In genomic region chr4:2417196-2417764, GRCh38 we compare ENCODE assay signal across 9 cellular contexts. TPM values are rescaled to one million over a fixed set of nuclear protein-coding genes. Genes with fewer than 3 reads are reported as not detected.
DNase-seq lines count a peak whose midpoint lies in the region; ATAC-seq and TF ChIP-seq lines count a peak whose summit lies in the region.
"Had no signal": no experiment of that assay in that cellular context is flagged by ENCODE, and none has a peak within 500 bp of the region (broad histone marks: within the 10 kb centered on the region; RNA-seq: fewer than 3 reads in every experiment).

No MANE protein-coding gene starts in this region.

- H3K9me3 ChIP-seq in left ventricle myocardium inferior (replicated peaks) = no peaks in the 10 kb centered on the region

- H3K4me3 ChIP-seq in left ventricle myocardium inferior = peak overlapping the region; percentile 78
- H3K4me3 ChIP-seq in astrocyte of the cerebellum (ENCODE audit: low read depth, low read length) = peak overlapping the region; percentile 52
- H3K4me3 ChIP-seq in urinary bladder (ENCODE audit: low read depth, low read length) = peak overlapping the region; percentile 71

- WGBS in urinary bladder = 1% methylated on average over 63 of the region's 63 CpGs

- TF ChIP-seq POLR2A in GM18505 (IDR thresholded peaks at IDR 0.05; ENCODE audit: borderline replicate concordance, extremely low read depth, insufficient read depth, insufficient read length) = no peak

- peaks cover 58% of the 10 kb centered on the region for H3K4me1 ChIP-seq in left ventricle myocardium inferior
- no peaks in the 10 kb centered on the region for H3K4me1 ChIP-seq in urinary bladder (ENCODE audit: insufficient read depth)

- no peaks in the 10 kb centered on the region for H3K36me3 ChIP-seq in left ventricle myocardium inferior
- H3K36me3 ChIP-seq in urinary bladder (ENCODE audit: insufficient read depth) = no peaks in the 10 kb centered on the region

- ATAC-seq in Right ventricle myocardium superior (ENCODE audit: poor library complexity) = no peak
- no peak for ATAC-seq in GM18505 (IDR thresholded peaks at IDR 0.05; ENCODE audit: unreplicated experiment)
- no peak for ATAC-seq in HG03175 (IDR thresholded peaks at IDR 0.05; ENCODE audit: unreplicated experiment)

- TF ChIP-seq CTCF in left ventricle myocardium inferior (IDR thresholded peaks at IDR 0.05; ENCODE audit: borderline replicate concordance) (no peak), astrocyte of the cerebellum (IDR thresholded peaks at IDR 0.05; ENCODE audit: low read depth, low read length, missing control alignments) (no peak)

- no peak for DNase-seq in left ventricle myocardium inferior
- DNase-seq in Right ventricle myocardium superior = no peak
- no peak for DNase-seq in astrocyte of the cerebellum (ENCODE audit: low read depth)
- DNase-seq in lung microvascular endothelial cell (ENCODE audit: low read depth in 2 of 2) = peak; percentile 17 to 48
- DNase-seq in putamen (ENCODE audit: low spot score) = no peak

- H3K27ac ChIP-seq in left ventricle myocardium inferior (replicated peaks) (peak overlapping the region; percentile 78), urinary bladder (ENCODE audit: low read depth) (peak overlapping the region; percentile 16)

- in situ Hi-C loops in astrocyte of the cerebellum (cut with HindIII; ENCODE audit: low sequenced_read_pairs) = no loop called here

- intact Hi-C loops in left ventricle myocardium inferior (cut with micrococcal nuclease) (no loop called here), Right ventricle myocardium superior (cut with DNase I) (loop anchor here (10.0 kb wide), 1 partner anchor 152 kb away; the partner anchor contains the start of gene MXD4)

- peaks cover 32% of the 10 kb centered on the region for H3K27me3 ChIP-seq in left ventricle myocardium inferior (ENCODE audit: low read depth)

RNA-seq across cellular contexts. Expression of gene ZFYVE28, which starts 1.2 kb away (rescaled TPM):
- total RNA-seq in left ventricle myocardium inferior (5.6 TPM), Right ventricle myocardium superior (6.7 TPM), lung microvascular endothelial cell (1.8 and 2.6 TPM in 2 replicates), urinary bladder (6.3 TPM)
- 8.4 TPM for polyA plus RNA-seq in urinary bladder

RNA-seq across cellular contexts. Expression of gene CFAP99, which starts 1.5 kb away (rescaled TPM):
- total RNA-seq in left ventricle myocardium inferior (not detected), Right ventricle myocardium superior (not detected), lung microvascular endothelial cell (not detected in 2 replicates), urinary bladder (not detected)
- 0.06 TPM for polyA plus RNA-seq in urinary bladder
- total RNA-seq: temporal lobe had no signal

RNA-seq across cellular contexts. Expression of gene RNF4, which starts 51.6 kb away (rescaled TPM):
- total RNA-seq in left ventricle myocardium inferior (26.0 TPM), Right ventricle myocardium superior (22.3 TPM), lung microvascular endothelial cell (30.0 and 30.5 TPM in 2 replicates), urinary bladder (38.4 TPM)
- polyA plus RNA-seq in urinary bladder = 35.7 TPM

Comparison
In these comparisons a context has a peak if more than half of its experiments do, and no peak if none do; other contexts are left out.
1. DNase-seq: peak in lung microvascular endothelial cell (2 of 2); none in left ventricle myocardium inferior (single experiment), Right ventricle myocardium superior (single experiment), astrocyte of the cerebellum (single experiment) and putamen (single experiment).
2. Peak in every context shown above with its lines, with median percentiles within 50 percentile points of each other: H3K4me3 ChIP-seq.